In the genomic region with DNA sequence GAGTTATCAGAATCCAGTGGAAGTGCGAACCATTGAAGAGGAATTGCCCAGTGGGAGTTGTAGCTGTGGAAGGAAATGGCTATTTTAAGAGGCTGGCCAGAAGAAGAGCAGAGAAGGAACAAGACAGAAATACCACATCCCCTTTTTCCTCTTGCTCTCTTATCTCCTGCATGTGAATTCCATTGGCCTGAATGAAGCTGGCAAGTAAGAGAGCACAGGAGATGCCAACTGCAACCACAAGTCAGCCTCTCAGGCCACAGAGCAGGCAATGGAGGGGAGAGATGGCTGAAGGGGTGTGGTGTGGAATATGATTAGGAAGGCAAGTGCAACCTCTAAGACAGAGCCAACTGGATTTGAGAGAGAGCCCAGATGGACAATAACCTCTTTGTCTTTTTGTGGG, we compare ENCODE assay signal across 31 cellular contexts.
DNase-seq lines count a peak whose midpoint lies in the region; ATAC-seq and TF ChIP-seq lines count a peak whose summit lies in the region.
"Had no signal": no experiment of that assay in that cellular context is flagged by ENCODE, and none has a peak within 500 bp of the region (broad histone marks: within the 10 kb centered on the region; RNA-seq: fewer than 3 reads in every experiment).

No MANE protein-coding gene starts in this region.

- H3K27me3 ChIP-seq in esophagus muscularis mucosa: no peaks in the 10 kb centered on the region
- H3K27me3 ChIP-seq: hepatocyte, right lobe of liver, testis, vagina had no signal

- no peaks in the 10 kb centered on the region for H3K27me3 Mint-ChIP-seq in natural killer cell (ENCODE audit: low read depth in 2 of 2)
- H3K27me3 Mint-ChIP-seq: activated naive CD8-positive, alpha-beta T cell treated with anti-CD3 and anti-CD28 coated beads, Interleukin-2, amount 10 ng/mL, durations not matched to agents 7 days and 5 days had no signal

- H3K9me3 ChIP-seq in esophagus muscularis mucosa: no peaks in the 10 kb centered on the region
- H3K9me3 ChIP-seq: right lobe of liver, testis, vagina had no signal

- TF ChIP-seq POLR2A in esophagus muscularis mucosa (IDR thresholded peaks at IDR 0.05; ENCODE audit: low read depth): no peak

- H3K27ac ChIP-seq in esophagus muscularis mucosa (replicated peaks in 1 of 4): no peak overlapping the region
- H3K27ac ChIP-seq: C4-2B, hepatocyte, parathyroid adenoma, right lobe of liver, testis, vagina had no signal

- H3K4me3 Mint-ChIP-seq in natural killer cell: no peak overlapping the region
- H3K4me3 Mint-ChIP-seq: activated CD8-positive, alpha-beta T cell treated with anti-CD3 and anti-CD28 coated beads, Interleukin-2, amount 10 ng/mL, durations not matched to agents 7 days and 5 days; activated naive CD8-positive, alpha-beta T cell treated with anti-CD3 and anti-CD28 coated beads, Interleukin-2, amount 10 ng/mL, durations not matched to agents 7 days and 5 days; mesothelial cell of epicardium; nephron progenitor cell had no signal

- H3K36me3 Mint-ChIP-seq in natural killer cell: peaks cover 11% of the 10 kb centered on the region
- H3K36me3 Mint-ChIP-seq: activated naive CD8-positive, alpha-beta T cell treated with anti-CD3 and anti-CD28 coated beads, Interleukin-2, amount 10 ng/mL, durations not matched to agents 7 days and 5 days; mesothelial cell of epicardium had no signal

- intact Hi-C loops in natural killer cell (cut with micrococcal nuclease) (no loop called here), esophagus muscularis mucosa (cut with DNase I) (no loop called here)

- WGBS in esophagus muscularis mucosa: 76% methylated on average over 1 of the region's 1 CpG

- TF ChIP-seq EP300 in esophagus muscularis mucosa (IDR thresholded peaks at IDR 0.05): no peak

- H3K4me3 ChIP-seq in esophagus muscularis mucosa: no peak overlapping the region
- H3K4me3 ChIP-seq: hepatocyte, K562, right lobe of liver, testis, vagina had no signal

- no peaks in the 10 kb centered on the region for H3K4me1 Mint-ChIP-seq in natural killer cell
- H3K4me1 Mint-ChIP-seq: activated naive CD8-positive, alpha-beta T cell treated with anti-CD3 and anti-CD28 coated beads, Interleukin-2, amount 10 ng/mL, durations not matched to agents 7 days and 5 days; nephron progenitor cell had no signal

- no peak for ATAC-seq in natural killer cell
- ATAC-seq: activated CD8-positive, alpha-beta T cell treated with anti-CD3 and anti-CD28 coated beads, Interleukin-2, amount 10 ng/mL, durations not matched to agents 7 days and 5 days; HCT116; K562; left lobe of liver; right lobe of liver had no signal

- DNase-seq in A172 (ENCODE audit: low spot score) (peak; percentile 51), HT1080 (ENCODE audit: low read depth) (peak; percentile 16), SKM-1 (lab: John Stamatoyannopoulos, UW; ENCODE audit: unreplicated experiment) (peak; percentile 35), foreskin melanocyte (peak; percentile 21), natural killer cell (no peak), esophagus muscularis mucosa (ENCODE audit: extremely low spot score) (no peak), EL (no peak)
- DNase-seq in activated CD4-positive, alpha-beta T cell treated with anti-CD3 and anti-CD28 coated beads for 48 hours: no peak
- DNase-seq: ACHN; activated CD8-positive, alpha-beta T cell treated with anti-CD3 and anti-CD28 coated beads, Interleukin-2, amount 10 ng/mL, durations not matched to agents 7 days and 5 days; activated effector memory CD4-positive, alpha-beta T cell treated with anti-CD3 and anti-CD28 coated beads, Interleukin-2, amount 50 U/mL, for 16 hours; activated naive CD8-positive, alpha-beta T cell treated with anti-CD3 and anti-CD28 coated beads, Interleukin-2, amount 10 ng/mL, durations not matched to agents 7 days and 5 days; activated T-cell treated with anti-CD3 and anti-CD28 coated beads for 4 hours; effector CD4-positive, alpha-beta T cell; foreskin fibroblast; NCI-H187; NCI-H69; nephron progenitor cell; right lobe of liver; stimulated activated CD4-positive, alpha-beta T cell treated with anti-CD3 and anti-CD28 coated beads, Interleukin-4, amount 100 ng/mL, for 4 hours; stimulated activated naive CD4-positive, alpha-beta T cell treated with Interleukin-2 at 50 U/mL for 16 hours; T-helper 9 cell; testis had no signal

- H3K9me3 Mint-ChIP-seq in natural killer cell: peaks cover 15 to 32% of the 10 kb centered on the region in 2 donors
- H3K9me3 Mint-ChIP-seq: mesothelial cell of epicardium, nephron progenitor cell had no signal

- H3K4me1 ChIP-seq in esophagus muscularis mucosa: no peaks in the 10 kb centered on the region
- H3K4me1 ChIP-seq: parathyroid adenoma, right lobe of liver, testis, vagina had no signal

- no peak overlapping the region for H3K27ac Mint-ChIP-seq in natural killer cell
- H3K27ac Mint-ChIP-seq: activated CD8-positive, alpha-beta T cell treated with anti-CD3 and anti-CD28 coated beads, Interleukin-2, amount 10 ng/mL, durations not matched to agents 7 days and 5 days; activated naive CD8-positive, alpha-beta T cell treated with anti-CD3 and anti-CD28 coated beads, Interleukin-2, amount 10 ng/mL, durations not matched to agents 7 days and 5 days; mesothelial cell of epicardium; nephron progenitor cell had no signal

- no peaks in the 10 kb centered on the region for H3K36me3 ChIP-seq in esophagus muscularis mucosa
- H3K36me3 ChIP-seq: right lobe of liver, vagina had no signal

- TF ChIP-seq CTCF in natural killer cell (IDR thresholded peaks at IDR 0.05) (no peak), esophagus muscularis mucosa (IDR thresholded peaks at IDR 0.05) (no peak)

Comparison
In these comparisons a context has a peak if more than half of its experiments do, and no peak if none do; other contexts are left out.
1. DNase-seq: peak in A172 (single experiment), HT1080 (single experiment), SKM-1 (single experiment) and foreskin melanocyte (single experiment); none in natural killer cell (single experiment), esophagus muscularis mucosa (single experiment), EL (single experiment) and activated CD4-positive, alpha-beta T cell treated with anti-CD3 and anti-CD28 coated beads for 48 hours (single experiment).